ENCODE assay signal across 1 cellular context in genomic region chr4:56435748-56436442, GRCh38.
TF ChIP-seq lines count a peak whose summit lies in the region.

Gene PAICS (plus strand): TSS chr4:56436260. CDS start chr4:56436313, 53 bp downstream.

TF ChIP-seq in HepG2, 621 proteins besides CTCF, POLR2A, EP300 and RAD21 (continued from another document and continues in another):
- TF ChIP-seq ZNF503 (CRISPR knock-in tag; IDR thresholded peaks at IDR 0.05): peak; percentile 49; the same call in 1 of the 2 replicates
- TF ChIP-seq HDAC2 (CRISPR knock-in tag; IDR thresholded peaks at IDR 0.05): no peak
- TF ChIP-seq ASH2L (IDR thresholded peaks at IDR 0.05; ENCODE audit: insufficient read length, low read depth, low read length): peak; percentile 40
- TF ChIP-seq RFXANK (CRISPR knock-in tag; IDR thresholded peaks at IDR 0.05): no peak
- TF ChIP-seq TBX2 (CRISPR knock-in tag; IDR thresholded peaks at IDR 0.05; ENCODE audit: borderline replicate concordance): peak; percentile 14; the same call in 1 of the 2 replicates
- no peak for TF ChIP-seq DPF2 (CRISPR knock-in tag; IDR thresholded peaks at IDR 0.05; ENCODE audit: borderline replicate concordance, low read depth)
- TF ChIP-seq KMT2A (CRISPR knock-in tag; IDR thresholded peaks at IDR 0.05): 0 out of 2 replicates have a peak, but pooled peaks have one; percentile 27
- TF ChIP-seq NCOR1 (IDR thresholded peaks at IDR 0.05; ENCODE audit: borderline replicate concordance, low read length): peak; percentile 36; the same call in 1 of the 2 replicates
- peak; percentile 46 for TF ChIP-seq ZNF235 (CRISPR knock-in tag; IDR thresholded peaks at IDR 0.05; ENCODE audit: borderline replicate concordance)
- no peak for TF ChIP-seq CBX2 (IDR thresholded peaks at IDR 0.05; ENCODE audit: low read depth, low read length)
- TF ChIP-seq CBX2 (CRISPR knock-in tag; IDR thresholded peaks at IDR 0.05; ENCODE audit: low read depth): no peak
- peak; percentile 51; the same call in 1 of the 2 replicates for TF ChIP-seq ZFP37 (CRISPR knock-in tag; IDR thresholded peaks at IDR 0.05; ENCODE audit: borderline replicate concordance)
- TF ChIP-seq ZNF501 (CRISPR knock-in tag; IDR thresholded peaks at IDR 0.05): peak; percentile 70; the same call in 1 of the 2 replicates
- no peak for TF ChIP-seq CEBPG (CRISPR knock-in tag; IDR thresholded peaks at IDR 0.05)
- no peak for TF ChIP-seq SOX6 (IDR thresholded peaks at IDR 0.05)
- TF ChIP-seq SOX6 (CRISPR knock-in tag; IDR thresholded peaks at IDR 0.05): no peak; the same call in none of the 2 replicates
- no peak for TF ChIP-seq SMARCE1 (IDR thresholded peaks at IDR 0.05; ENCODE audit: borderline replicate concordance)
- peak; percentile 50; the same call in 1 of the 2 replicates for TF ChIP-seq ISL2 (CRISPR knock-in tag; IDR thresholded peaks at IDR 0.05)
- TF ChIP-seq GFI1 (CRISPR knock-in tag; IDR thresholded peaks at IDR 0.05; ENCODE audit: borderline replicate concordance): peak; percentile 16
- TF ChIP-seq ZSCAN25 (CRISPR knock-in tag; IDR thresholded peaks at IDR 0.05): no peak; the same call in 1 of the 2 replicates
- peak; percentile 54; the same call in 1 of the 2 replicates for TF ChIP-seq ZNF790 (CRISPR knock-in tag; IDR thresholded peaks at IDR 0.05; ENCODE audit: borderline replicate concordance)
- TF ChIP-seq ZNF564 (CRISPR knock-in tag; IDR thresholded peaks at IDR 0.05): peak; percentile 84; the same call in 1 of the 2 replicates
- TF ChIP-seq PHF8 (CRISPR knock-in tag; IDR thresholded peaks at IDR 0.05): peak; percentile 92
- peak; percentile 64 for TF ChIP-seq SALL2 (CRISPR knock-in tag; IDR thresholded peaks at IDR 0.05)
- peak; percentile 73 for TF ChIP-seq GABPB1 (CRISPR knock-in tag; IDR thresholded peaks at IDR 0.05)
- peak; percentile 31; the same call in 1 of the 2 replicates for TF ChIP-seq PAXIP1 (CRISPR knock-in tag; conservative IDR thresholded peaks at IDR 0.05)
- TF ChIP-seq ZKSCAN1 (IDR thresholded peaks at IDR 0.05; ENCODE audit: low read length): peak; percentile 28; the same call in 1 of the 2 replicates
- TF ChIP-seq GRHL1 (CRISPR knock-in tag; conservative IDR thresholded peaks at IDR 0.05): no peak
- TF ChIP-seq ZFYVE20 (CRISPR knock-in tag; IDR thresholded peaks at IDR 0.05; ENCODE audit: borderline replicate concordance, low read depth): no peak
- 0 out of 2 replicates have a peak, but pooled peaks have one; percentile 13 for TF ChIP-seq PAWR (CRISPR knock-in tag; IDR thresholded peaks at IDR 0.05; ENCODE audit: borderline replicate concordance)
- TF ChIP-seq TCF7 (IDR thresholded peaks at IDR 0.05; ENCODE audit: low read depth): no peak
- no peak for TF ChIP-seq MTA3 (CRISPR knock-in tag; IDR thresholded peaks at IDR 0.05)
- no peak for TF ChIP-seq MEF2D (CRISPR knock-in tag; IDR thresholded peaks at IDR 0.05)
- TF ChIP-seq ZFP36L1 (CRISPR knock-in tag; IDR thresholded peaks at IDR 0.05): no peak
- TF ChIP-seq FOXO1 (CRISPR knock-in tag; IDR thresholded peaks at IDR 0.05): peak; percentile 9; the same call in 1 of the 2 replicates
- peak; percentile 73 for TF ChIP-seq AGO2 (optimal IDR thresholded peaks at IDR 0.05; ENCODE audit: low read depth, low read length)
- peak; percentile 69; the same call in 1 of the 2 replicates for TF ChIP-seq ZBTB43 (CRISPR knock-in tag; conservative IDR thresholded peaks at IDR 0.05)
- no peak for TF ChIP-seq USF2 (IDR thresholded peaks at IDR 0.05; ENCODE audit: low read depth, low read length)
- no peak for TF ChIP-seq USF2 (CRISPR knock-in tag; IDR thresholded peaks at IDR 0.05; ENCODE audit: borderline replicate concordance)
- TF ChIP-seq SAP130 (CRISPR knock-in tag; IDR thresholded peaks at IDR 0.05; ENCODE audit: low read depth): peak; percentile 77
- 0 out of 2 replicates have a peak, but pooled peaks have one; percentile 22 for TF ChIP-seq ZNF101 (CRISPR knock-in tag; IDR thresholded peaks at IDR 0.05; ENCODE audit: borderline replicate concordance, low read depth)
- TF ChIP-seq MBNL3 (CRISPR knock-in tag; conservative IDR thresholded peaks at IDR 0.05): no peak
- peak; percentile 14 for TF ChIP-seq ZNF883 (CRISPR knock-in tag; IDR thresholded peaks at IDR 0.05; ENCODE audit: not compliant biosample characterization)
- TF ChIP-seq GLI4 (CRISPR knock-in tag; IDR thresholded peaks at IDR 0.05; ENCODE audit: borderline replicate concordance): no peak
- no peak for TF ChIP-seq THYN1 (CRISPR knock-in tag; IDR thresholded peaks at IDR 0.05; ENCODE audit: borderline replicate concordance, low read depth)
- no peak for TF ChIP-seq ZNF225 (CRISPR knock-in tag; IDR thresholded peaks at IDR 0.05)
- peak; percentile 52; the same call in 1 of the 2 replicates for TF ChIP-seq ZNF747 (CRISPR knock-in tag; IDR thresholded peaks at IDR 0.05; ENCODE audit: borderline replicate concordance)
- 0 out of 2 replicates have a peak, but pooled peaks have one; percentile 7 for TF ChIP-seq ZNF234 (CRISPR knock-in tag; conservative IDR thresholded peaks at IDR 0.05)
- TF ChIP-seq RFX5 (IDR thresholded peaks at IDR 0.05; ENCODE audit: low read depth, low read length): no peak
- peak; percentile 41; the same call in 1 of the 2 replicates for TF ChIP-seq ATF7-NPFF (CRISPR knock-in tag; IDR thresholded peaks at IDR 0.05; ENCODE audit: low read depth)
- TF ChIP-seq MXD1 (CRISPR knock-in tag; IDR thresholded peaks at IDR 0.05): peak; percentile 96; the same call in 1 of the 2 replicates
- peak; percentile 56; the same call in 1 of the 2 replicates for TF ChIP-seq TFE3 (CRISPR knock-in tag; IDR thresholded peaks at IDR 0.05)
- TF ChIP-seq ZNF629 (CRISPR knock-in tag; conservative IDR thresholded peaks at IDR 0.05): no peak
- TF ChIP-seq BRF2 (CRISPR knock-in tag; IDR thresholded peaks at IDR 0.05): 0 out of 2 replicates have a peak, but pooled peaks have one; percentile 76
- TF ChIP-seq ARNT (IDR thresholded peaks at IDR 0.05): no peak
- no peak for TF ChIP-seq PLRG1 (conservative IDR thresholded peaks at IDR 0.05)
- TF ChIP-seq ZNF775 (CRISPR knock-in tag; IDR thresholded peaks at IDR 0.05; ENCODE audit: borderline replicate concordance): 0 out of 2 replicates have a peak, but pooled peaks have one; percentile 28
